In genomic region chr2:179304424-179304823, GRCh38 we compare ENCODE assay signal across 20 cellular contexts. TPM values are rescaled to one million over a fixed set of nuclear protein-coding genes. Genes with fewer than 3 reads are reported as not detected.
A peak's percentile ranks its signal among the peaks of the same experiment; 100 is the strongest.
DNase-seq lines count a peak whose midpoint lies in the region; ATAC-seq, FAIRE-seq and TF ChIP-seq lines count a peak whose summit lies in the region.
"Had no signal": no experiment of that assay in that cellular context is flagged by ENCODE, and none has a peak within 500 bp of the region (broad histone marks: within the 10 kb centered on the region; RNA-seq: fewer than 3 reads in every experiment).

No MANE protein-coding gene starts in this region.

- H3K4me1 ChIP-seq in GM23338 (ENCODE audit: insufficient read depth) (no peaks in the 10 kb centered on the region), GM12878 (ENCODE audit: control insufficient read depth, insufficient read depth, low read length) (no peaks in the 10 kb centered on the region), mesendoderm (ENCODE audit: control insufficient read depth, low read depth, low read length) (no peaks in the 10 kb centered on the region), left ventricle myocardium inferior (no peaks in the 10 kb centered on the region)
- H3K4me1 ChIP-seq: HAP-1 had no signal

- no peak overlapping the region for H2BK120ac ChIP-seq in mesendoderm (ENCODE audit: low read depth, low read length)

- H4K8ac ChIP-seq in mesendoderm (ENCODE audit: low read depth, low read length) = no peak overlapping the region

- no peaks in the 10 kb centered on the region for H3K27me3 Mint-ChIP-seq in GM23338 (ENCODE audit: insufficient read depth, low read depth, poor library complexity)

- H3K4me2 ChIP-seq in GM23338 (no peak overlapping the region), GM12878 (ENCODE audit: control insufficient read depth, insufficient read depth) (no peak overlapping the region), mesendoderm (ENCODE audit: low read length) (no peak overlapping the region)

- TF ChIP-seq EP300 in GM12878 (IDR thresholded peaks at IDR 0.05; ENCODE audit: borderline replicate concordance in 1 of 2, control insufficient read depth in 1 of 2, low read depth in 2 of 2, low read length in 2 of 2) = no peak

- H3K9me3 Mint-ChIP-seq in GM23338 = peaks cover 7% of the 10 kb centered on the region
- H3K9me3 Mint-ChIP-seq: HFFc6 had no signal

- in situ Hi-C loops in GM12878 (cut with MboI) = no loop called here

- H3K9me3 ChIP-seq in GM12878 (replicated peaks; ENCODE audit: control insufficient read depth, insufficient read depth, low read length) (no peaks in the 10 kb centered on the region), left ventricle myocardium inferior (replicated peaks) (no peaks in the 10 kb centered on the region)
- H3K9me3 ChIP-seq: HAP-1 had no signal

- 0% methylated on average over 2 of the region's 2 CpGs for WGBS in GM12878 (ENCODE audit: insufficient coverage, insufficient replicate concordance, low lambda C conversion rate, missing lambda C conversion rate)
- WGBS in mesendoderm (ENCODE audit: extremely low coverage, insufficient coverage, low lambda C conversion rate) = 100% methylated on average over 1 of the region's 2 CpGs

- ATAC-seq in GM23338 = no peak
- ATAC-seq in GM12878 = no peak
- ATAC-seq in GM19455 (IDR thresholded peaks at IDR 0.05; ENCODE audit: unreplicated experiment) = no peak

- no peaks in the 10 kb centered on the region for H3F3A ChIP-seq in GM23338 (replicated peaks; ENCODE audit: low read depth)

- H3K27me3 ChIP-seq in GM23338 (ENCODE audit: insufficient read depth) (no peaks in the 10 kb centered on the region), GM12878 (replicated peaks in 1 of 2; ENCODE audit: control insufficient read depth in 2 of 2, insufficient read depth in 2 of 2, low read length in 1 of 2) (no peaks in the 10 kb centered on the region; a peak in 1 of 4 replicates), mesendoderm (ENCODE audit: insufficient read depth, low read length, poor library complexity) (no peaks in the 10 kb centered on the region), left ventricle myocardium inferior (ENCODE audit: low read depth) (no peaks in the 10 kb centered on the region)

- DNase-seq in GM12891 (ENCODE audit: insufficient read length, low spot score) (no peak), GM23338 (ENCODE audit: low spot score) (no peak), GM12878 (ENCODE audit: low read depth, low spot score) (no peak), mesendoderm (no peak), NCI-H526 treated with DMSO at 0.1 percent for 48 hours (lab: John Stamatoyannopoulos, UW) (no peak), left ventricle myocardium inferior (no peak), retina (no peak)
- DNase-seq: C1 segment of cervical spinal cord; Calu3; CD4-positive, alpha-beta memory T cell; COR-L47; DMS53; DMS79 treated with DMSO at 0.1 percent for 48 hours; GF-D8; GOT3; HFFc6 had no signal

- H4K5ac ChIP-seq in mesendoderm (ENCODE audit: low read length) = no peak overlapping the region

- SMC1A ChIA-PET in GM12878 (lab: Charles Lee; ENCODE audit: uncharacterized antibody, unreplicated experiment) = no interaction called here

- no peaks in the 10 kb centered on the region for H3K36me3 ChIP-seq in GM23338 (ENCODE audit: insufficient read depth)
- H3K36me3 ChIP-seq in GM12878 (ENCODE audit: control insufficient read depth in 2 of 2, insufficient read depth in 2 of 2, low read length in 1 of 2) = no peaks in the 10 kb centered on the region
- H3K36me3 ChIP-seq in mesendoderm (ENCODE audit: control insufficient read depth, insufficient read depth, low read length) = no peaks in the 10 kb centered on the region
- H3K36me3 ChIP-seq in left ventricle myocardium inferior = no peaks in the 10 kb centered on the region
- H3K36me3 ChIP-seq: HAP-1 had no signal

- H3K56ac ChIP-seq in mesendoderm (ENCODE audit: low read length) = no peak overlapping the region

- H2AFZ ChIP-seq in GM23338 (peak overlapping the region; percentile 86), GM12878 (ENCODE audit: control insufficient read depth, low read depth, low read length) (no peak overlapping the region)

- CTCF ChIA-PET in GM12878 (lab: Yijun Ruan, JAX) = no interaction called here

- H3K79me2 ChIP-seq in GM23338 (replicated peaks; ENCODE audit: insufficient read depth) = no peaks in the 10 kb centered on the region
- no peaks in the 10 kb centered on the region for H3K79me2 ChIP-seq in GM12878 (ENCODE audit: control insufficient read depth, insufficient read depth, low read length)
- no peaks in the 10 kb centered on the region for H3K79me2 ChIP-seq in mesendoderm (ENCODE audit: control insufficient read depth, insufficient read depth, low read length)

- no peak overlapping the region for H2BK15ac ChIP-seq in mesendoderm (replicated peaks; ENCODE audit: low read depth)

- H3K4ac ChIP-seq in mesendoderm (ENCODE audit: low read depth, low read length) = no peak overlapping the region

- H3K18ac ChIP-seq in mesendoderm (ENCODE audit: low read length) = no peak overlapping the region

- POLR2A ChIA-PET in GM12878 (lab: Charles Lee) = no interaction called here

- no TSS peak for BruUV-seq in GM12878 (replicated peaks; lab: Mats Ljungman, UMichigan)

- H3K27ac ChIP-seq in GM23338 (ENCODE audit: low read depth) = no peak overlapping the region
- H3K27ac ChIP-seq in GM12878 (ENCODE audit: control insufficient read depth, insufficient read depth) = no peak overlapping the region
- H3K27ac ChIP-seq in mesendoderm (ENCODE audit: low read depth, low read length) = peak overlapping the region; percentile 36
- H3K27ac ChIP-seq in left ventricle myocardium inferior (replicated peaks) = no peak overlapping the region

- H3K27ac Mint-ChIP-seq in GM23338 = no peak overlapping the region
- H3K27ac Mint-ChIP-seq: HFFc6 had no signal

- no peaks in the 10 kb centered on the region for H3K79me1 ChIP-seq in mesendoderm (ENCODE audit: low read length)

- H3K36me3 Mint-ChIP-seq in GM23338 (ENCODE audit: low read depth) = peaks cover 3% of the 10 kb centered on the region; the same call in 2 of the 3 replicates
- H3K36me3 Mint-ChIP-seq: CD4-positive, alpha-beta memory T cell had no signal

- H2BK5ac ChIP-seq in mesendoderm (ENCODE audit: low read length) = no peak overlapping the region

- H3K9ac ChIP-seq in GM12878 (ENCODE audit: control insufficient read depth, insufficient read depth, low read length) (no peak overlapping the region), mesendoderm (ENCODE audit: low read length) (no peak overlapping the region)

- RAD21 ChIA-PET in GM12878 (lab: Charles Lee; ENCODE audit: unreplicated experiment) = no interaction called here

- H4K20me1 ChIP-seq in GM23338 (replicated peaks; ENCODE audit: insufficient read depth) (no peaks in the 10 kb centered on the region), GM12878 (ENCODE audit: control insufficient read depth, insufficient read depth) (no peaks in the 10 kb centered on the region)

- intact Hi-C loops in GM12878 (cut with micrococcal nuclease; ENCODE audit: unreplicated experiment) (no loop called here), left ventricle myocardium inferior (cut with micrococcal nuclease) (no loop called here)

- no peak for TF ChIP-seq POLR2A in GM12891 (IDR thresholded peaks at IDR 0.05; ENCODE audit: low read depth, low read length)
- no peak for TF ChIP-seq POLR2A in GM12878 (IDR thresholded peaks at IDR 0.05; ENCODE audit: low read depth, low read length)

- FAIRE-seq in GM12891 (lab: Jason Lieb, UNC) (peak; percentile 20), GM12878 (lab: Jason Lieb, UNC) (peak; percentile 44)
- FAIRE-seq: GM19239, H54 had no signal

- H3K4me3 ChIP-seq in GM23338 = no peak overlapping the region
- no peak overlapping the region for H3K4me3 ChIP-seq in GM12878
- no peak overlapping the region for H3K4me3 ChIP-seq in mesendoderm (ENCODE audit: low read length)
- H3K4me3 ChIP-seq in left ventricle myocardium inferior = no peak overlapping the region
- H3K4me3 ChIP-seq: HAP-1 had no signal

- no peak overlapping the region for H3K4me3 Mint-ChIP-seq in GM23338
- H3K4me3 Mint-ChIP-seq: CD4-positive, alpha-beta memory T cell; HFFc6 had no signal

- no peak overlapping the region for H2AK5ac ChIP-seq in mesendoderm (ENCODE audit: low read length)

- no peak for TF ChIP-seq RAD21 in GM12878 (IDR thresholded peaks at IDR 0.05; ENCODE audit: insufficient read depth, low read depth, low read length)

- H3K23ac ChIP-seq in mesendoderm (ENCODE audit: low read length) = no peak overlapping the region

- TF ChIP-seq CTCF in GM23338 (conservative IDR thresholded peaks at IDR 0.05; ENCODE audit: low read depth in 2 of 2) = no peak
- TF ChIP-seq CTCF in GM12878 (IDR thresholded peaks at IDR 0.05 in 2 of 3, conservative IDR thresholded peaks at IDR 0.05 in 1 of 3; ENCODE audit: control insufficient read depth in 2 of 3, extremely low read depth in 1 of 3, insufficient read depth in 1 of 3, low read depth in 3 of 3, low read length in 3 of 3) = no peak
- no peak for TF ChIP-seq CTCF in left ventricle myocardium inferior (IDR thresholded peaks at IDR 0.05; ENCODE audit: borderline replicate concordance)

- no peaks in the 10 kb centered on the region for H3K4me1 Mint-ChIP-seq in GM23338
- H3K4me1 Mint-ChIP-seq: CD4-positive, alpha-beta memory T cell had no signal

- H3K9me2 ChIP-seq in GM23338 (ENCODE audit: insufficient read depth) = no peaks in the 10 kb centered on the region

TF ChIP-seq in GM12878, 131 proteins besides CTCF, POLR2A, EP300 and RAD21 (continues in another document):
- no peak for TF ChIP-seq RAD51 (IDR thresholded peaks at IDR 0.05)

RNA-seq across cellular contexts. Expression of gene SESTD1, which starts 39.8 kb away (rescaled TPM):
- polyA plus RNA-seq in GM12891 (2012; ENCODE audit: low read depth, missing spikeins) = 3.9 TPM
- total RNA-seq in GM23338 (2014; rRNA removed; shearing (Covaris generic)) = 21.6 and 26.6 TPM in 2 replicates
- polyA plus RNA-seq in GM23338 (2016; fragmentation: Nextera tagmentation; extraction: Ambion mirVana) (11.0 and 12.6 TPM in 2 replicates), GM12878 (2011; rRNA removed) (12.7 and 16.5 TPM in 2 replicates), GM12878 (2014; fragmentation: Illumina TruSeq; extraction: Trizol) (9.9 and 12.9 TPM in 2 replicates), GM12878 (2014; fragmentation: Nextera tagmentation; extraction: Ambion mirVana) (1 to 10 TPM; 5.4 to 6.2 TPM), GM12878 (2014; rRNA removed) (6.2 and 9.4 TPM in 2 replicates), GM12878 (2016; fragmentation: Nextera tagmentation; extraction: Ambion mirVana) (10 to 100 TPM in 1 of 2 experiments, 1 to 10 TPM in 1; 4.4 to 14.6 TPM)
- total RNA-seq in GM12878 (2013; cell fraction: nucleolus; rRNA removed) = 33.2 and 34.8 TPM in 2 replicates
- total RNA-seq in GM12878 (2014; rRNA removed) (5.2 and 9.4 TPM in 2 replicates), GM12878 (2014; rRNA removed; fragmentation: Illumina TruSeq; extraction: Trizol) (8.7 and 9.5 TPM in 2 replicates), GM12878 (2021) (22.6 and 22.7 TPM in 2 replicates), left ventricle myocardium inferior (33.7 TPM)
- polyA plus RNA-seq in GM12878 (2011; ENCODE audit: low read depth) = 3.6 TPM
- 4.9 and 5.2 TPM in 2 replicates for polyA plus RNA-seq in GM12878 (2011; cell fraction: cytosol; rRNA removed)
- polyA plus RNA-seq in GM12878 (2011; cell fraction: nucleus; rRNA removed) = 11.1 and 12.5 TPM in 2 replicates
- polyA plus RNA-seq in GM12878 (2012) = 2.4 and 4.3 TPM in 2 replicates
- polyA minus RNA-seq in GM12878 (2011; rRNA and poly(A)+ RNA removed) = 5.2 and 31.7 TPM in 2 replicates
- polyA minus RNA-seq in GM12878 (2011; cell fraction: cytosol; rRNA and poly(A)+ RNA removed) = 4.1 and 5.4 TPM in 2 replicates
- 10.8 and 15.4 TPM in 2 replicates for polyA minus RNA-seq in GM12878 (2011; cell fraction: nucleus; rRNA and poly(A)+ RNA removed)
- 23.2 TPM for polyA plus RNA-seq in mesendoderm (2013, experiment 1 of 2)
- polyA plus RNA-seq in mesendoderm (2013, experiment 2 of 2) = 22.4 TPM
